In the genomic region with DNA sequence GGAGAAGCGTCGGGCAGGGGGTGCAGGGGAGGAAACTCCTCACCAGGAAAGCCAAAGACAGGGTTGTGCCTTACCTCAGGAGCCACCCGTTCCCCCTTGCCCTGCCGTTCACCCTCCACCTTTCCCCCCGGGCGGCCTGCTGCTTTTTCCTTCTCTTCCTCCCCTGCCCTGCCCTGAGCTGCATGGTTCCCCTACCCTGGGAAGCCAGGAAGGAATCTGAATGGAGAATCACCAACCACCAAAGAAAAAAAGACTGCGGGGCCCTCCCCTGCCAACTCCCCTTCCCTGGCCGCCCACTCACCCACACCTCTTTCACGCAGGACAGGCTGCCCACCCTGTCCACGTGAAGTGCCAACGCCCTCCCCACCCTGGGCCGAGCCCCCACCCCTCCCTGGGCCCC, we compare ENCODE assay signal across 8 cellular contexts. TPM values are rescaled to one million over a fixed set of nuclear protein-coding genes. Genes with fewer than 3 reads are reported as not detected.
DNase-seq lines count a peak whose midpoint lies in the region; ATAC-seq and TF ChIP-seq lines count a peak whose summit lies in the region.

No MANE protein-coding gene starts in this region.

- H3K9ac ChIP-seq in MM.1S (ENCODE audit: low read length) (peak overlapping the region; percentile 98), adipocyte (ENCODE audit: low read length) (peak overlapping the region; percentile 98)

- no peaks in the 10 kb centered on the region for H4K20me1 ChIP-seq in MM.1S (ENCODE audit: insufficient read depth, low read length)

- TF ChIP-seq CTCF in BJ (IDR thresholded peaks at IDR 0.05; ENCODE audit: insufficient read depth, low read depth, low read length): no peak
- TF ChIP-seq CTCF in MM.1S (IDR thresholded peaks at IDR 0.05; ENCODE audit: low read length): no peak

- H3K9me3 ChIP-seq in MM.1S (replicated peaks; ENCODE audit: insufficient read depth, low read length) (no peaks in the 10 kb centered on the region), adipocyte (ENCODE audit: control insufficient read depth, low read length) (no peaks in the 10 kb centered on the region)

- H3K4me1 ChIP-seq in MM.1S (ENCODE audit: low read length) (peaks cover 31% of the 10 kb centered on the region), adipocyte (ENCODE audit: control insufficient read depth, insufficient read depth, low read length) (peaks cover 33% of the 10 kb centered on the region)

- peaks cover 42% of the 10 kb centered on the region for H3K79me2 ChIP-seq in MM.1S (ENCODE audit: low read length)

- H3K4me3 ChIP-seq in BJ (ENCODE audit: low read depth, low read length) (peak overlapping the region; percentile 81), MM.1S (ENCODE audit: low read length) (peak overlapping the region; percentile 96; the same call in 1 of the 2 replicates), adipocyte (ENCODE audit: low read length) (peak overlapping the region; percentile 95)

- no peak overlapping the region for H2AFZ ChIP-seq in MM.1S (ENCODE audit: low read length)

- H3K27me3 ChIP-seq in BJ (ENCODE audit: control insufficient read depth, insufficient read depth, low read length) (no peaks in the 10 kb centered on the region), MM.1S (replicated peaks; ENCODE audit: insufficient read depth, low read length) (no peaks in the 10 kb centered on the region), adipocyte (replicated peaks; ENCODE audit: control insufficient read depth, insufficient read depth, low read length) (no peaks in the 10 kb centered on the region)

- H3K9me2 ChIP-seq in MM.1S (replicated peaks; ENCODE audit: insufficient read depth, low read length): no peaks in the 10 kb centered on the region

- peak overlapping the region; percentile 62; the same call in 1 of the 2 replicates for H3K4me2 ChIP-seq in MM.1S (ENCODE audit: low read depth, low read length)

- peak overlapping the region; percentile 97; the same call in 1 of the 2 replicates for H3K27ac ChIP-seq in MM.1S (ENCODE audit: low read length)

- CTCF ChIA-PET in BJ (lab: Yijun Ruan, JAX): interaction anchor here (0.8 to 1.4 kb wide), 5 partner anchors 11 to 177 kb away, joined by 3 to 5 read pairs (median 4); no protein-coding TSS in a partner anchor

- H3K36me3 ChIP-seq in BJ (ENCODE audit: control insufficient read depth, insufficient read depth, low read length): 0 out of 2 replicates have a peak, but pooled peaks cover 2% of the 10 kb centered on the region
- peaks cover 4% of the 10 kb centered on the region for H3K36me3 ChIP-seq in MM.1S (replicated peaks; ENCODE audit: insufficient read depth, low read length)
- H3K36me3 ChIP-seq in adipocyte (ENCODE audit: control insufficient read depth, insufficient read depth, low read length, severe bottlenecking): peaks cover 14% of the 10 kb centered on the region

- POLR2A ChIA-PET in BJ (lab: Charles Lee): interaction anchor here (0.6 kb wide), 1 partner anchor 182 kb away, joined by 7 read pairs; no protein-coding TSS in a partner anchor

- DNase-seq in BJ (ENCODE audit: low read depth) (no peak), MM.1S (no peak), adipocyte (ENCODE audit: low read depth) (peak; percentile 19), islet precursor cell (peak; percentile 54), NCI-H2107 (lab: John Stamatoyannopoulos, UW) (no peak), NCI-H128 (lab: John Stamatoyannopoulos, UW; ENCODE audit: unreplicated experiment) (no peak)
- DNase-seq in stimulated activated CD4-positive, alpha-beta T cell treated with anti-CD3 and anti-CD28 coated beads, Interleukin-4, amount 100 ng/mL, for 4 hours: peak; percentile 30 to 34

- no peak for ATAC-seq in GM18870 (IDR thresholded peaks at IDR 0.05; ENCODE audit: unreplicated experiment)

- peaks cover 32% of the 10 kb centered on the region for H3F3A ChIP-seq in MM.1S (ENCODE audit: insufficient read depth, low read length)

RNA-seq across cellular contexts. Expression of gene NFX1, which starts 0.8 kb away (rescaled TPM):
- polyA plus RNA-seq in BJ (2011; rRNA removed): 31.2 and 32.2 TPM in 2 replicates
- 42.3 and 68.0 TPM in 2 replicates for polyA minus RNA-seq in BJ (2011; rRNA and poly(A)+ RNA removed)

RNA-seq across cellular contexts. Expression of gene CHMP5, which starts 24.7 kb away (rescaled TPM):
- polyA plus RNA-seq in BJ (2011; rRNA removed): 37.6 and 84.9 TPM in 2 replicates
- polyA minus RNA-seq in BJ (2011; rRNA and poly(A)+ RNA removed): 8.2 and 10.1 TPM in 2 replicates

RNA-seq across cellular contexts. Expression of gene BAG1, which starts 25.0 kb away (rescaled TPM):
- polyA plus RNA-seq in BJ (2011; rRNA removed): 17.7 and 21.2 TPM in 2 replicates
- polyA minus RNA-seq in BJ (2011; rRNA and poly(A)+ RNA removed): 3.7 and 5.1 TPM in 2 replicates

RNA-seq across cellular contexts. Expression of gene SPINK4, which starts 49.5 kb away (rescaled TPM):
- not detected in 2 replicates for polyA plus RNA-seq in BJ (2011; rRNA removed)
- polyA minus RNA-seq in BJ (2011; rRNA and poly(A)+ RNA removed): not detected in 2 replicates

Comparison
In these comparisons a context has a peak if more than half of its experiments do, and no peak if none do; other contexts are left out.
1. DNase-seq: peak in adipocyte (single experiment), islet precursor cell (single experiment) and stimulated activated CD4-positive, alpha-beta T cell treated with anti-CD3 and anti-CD28 coated beads, Interleukin-4, amount 100 ng/mL, for 4 hours (2 of 2); none in BJ (single experiment), MM.1S (single experiment), NCI-H2107 (single experiment) and NCI-H128 (single experiment).
2. Peak in every context shown above with its lines, with median percentiles within 50 percentile points of each other: H3K4me3 ChIP-seq.